Comparison of ENCODE assay signal across 16 cellular contexts in genomic region chr4:80037864-80038263, GRCh38. TPM values are rescaled to one million over a fixed set of nuclear protein-coding genes. Genes with fewer than 3 reads are reported as not detected.
DNase-seq lines count a peak whose midpoint lies in the region; ATAC-seq and TF ChIP-seq lines count a peak whose summit lies in the region.
"Had no signal": no experiment of that assay in that cellular context is flagged by ENCODE, and none has a peak within 500 bp of the region (broad histone marks: within the 10 kb centered on the region; RNA-seq: fewer than 3 reads in every experiment).

No MANE protein-coding gene starts in this region.

- TF ChIP-seq EP300 in transverse colon (IDR thresholded peaks at IDR 0.05; ENCODE audit: low read depth) = no peak

- no peak for TF ChIP-seq POLR2A in heart left ventricle (IDR thresholded peaks at IDR 0.05)
- no peak for TF ChIP-seq POLR2A in transverse colon (IDR thresholded peaks at IDR 0.05)

- H3K4me3 ChIP-seq in heart left ventricle = no peak overlapping the region
- H3K4me3 ChIP-seq in colonic mucosa = no peak overlapping the region
- H3K4me3 ChIP-seq in muscle layer of duodenum (ENCODE audit: low read depth in 1 of 2, low read length in 2 of 2) = no peak overlapping the region
- no peak overlapping the region for H3K4me3 ChIP-seq in transverse colon
- H3K4me3 ChIP-seq: GM12878 had no signal

- TF ChIP-seq CTCF in heart left ventricle (IDR thresholded peaks at IDR 0.05) (no peak), colonic mucosa (IDR thresholded peaks at IDR 0.05) (no peak), transverse colon (IDR thresholded peaks at IDR 0.05) (no peak), GM20000 (IDR thresholded peaks at IDR 0.05; ENCODE audit: extremely low read depth, missing control alignments) (no peak)

- H3K27me3 ChIP-seq in heart left ventricle = no peaks in the 10 kb centered on the region
- no peaks in the 10 kb centered on the region for H3K27me3 ChIP-seq in colonic mucosa
- H3K27me3 ChIP-seq in muscle layer of duodenum (ENCODE audit: low read depth, low read length) = no peaks in the 10 kb centered on the region
- H3K27me3 ChIP-seq in transverse colon = no peaks in the 10 kb centered on the region

- no peak overlapping the region for H3K9ac ChIP-seq in colonic mucosa (ENCODE audit: low read depth in 2 of 2, low read length in 2 of 2)

- 90 to 98% (median 95%) methylated on average over 1 of the region's 1 CpG for WGBS in heart left ventricle, 4 donors
- WGBS in transverse colon (ENCODE audit: low coverage in 1 of 2), 2 donors = 92 to 93% methylated on average over 1 of the region's 1 CpG

- peaks cover 0 to 35% (median 24%) of the 10 kb centered on the region in 12 donors for H3K4me1 ChIP-seq in heart left ventricle
- peaks cover 6% of the 10 kb centered on the region for H3K4me1 ChIP-seq in colonic mucosa
- peaks cover 6 to 45% of the 10 kb centered on the region in 2 donors for H3K4me1 ChIP-seq in muscle layer of duodenum (ENCODE audit: control insufficient read depth in 1 of 2, insufficient read depth in 2 of 2, low read length in 2 of 2)
- H3K4me1 ChIP-seq in transverse colon = peaks cover 29 to 52% (median 41%) of the 10 kb centered on the region in 4 donors

- H3K36me3 ChIP-seq in heart left ventricle = peaks cover 0 to 24% (median 0%) of the 10 kb centered on the region in 9 donors
- no peaks in the 10 kb centered on the region for H3K36me3 ChIP-seq in colonic mucosa
- no peaks in the 10 kb centered on the region for H3K36me3 ChIP-seq in muscle layer of duodenum (ENCODE audit: control insufficient read depth in 1 of 2, insufficient read depth in 2 of 2, low read length in 2 of 2)
- peaks cover 0 to 14% (median 4%) of the 10 kb centered on the region in 4 donors for H3K36me3 ChIP-seq in transverse colon

- DNase-seq in heart left ventricle (no peak), Right ventricle myocardium superior (no peak), colonic mucosa (no peak), transverse colon (no peak), NCI-H69 (lab: John Stamatoyannopoulos, UW) (no peak), GM20000 (ENCODE audit: low spot score) (no peak)
- DNase-seq: activated CD4-positive, alpha-beta T cell treated with anti-CD3 and anti-CD28 coated beads for 36 hours; cortex of kidney; H9; MV-4-11; NCI-H2107; NCI-H82; small intestine had no signal

- intact Hi-C loops in heart left ventricle (cut with DNase I) = loop anchor here in 3 of 10 donors (5.0 kb wide), 1 partner anchor 34 kb away; the partner anchor contains the start of gene ANTXR2 (in 3 of the 3)
- intact Hi-C loops in Right ventricle myocardium superior (cut with DNase I) = loop anchor here (2.0 kb wide), 1 partner anchor 35 kb away; the partner anchor contains the start of gene ANTXR2
- intact Hi-C loops in colonic mucosa (cut with DNase I) = no loop called here
- intact Hi-C loops in transverse colon (cut with DNase I; ENCODE audit: low total_unique reads) = no loop called here

- ATAC-seq in heart left ventricle (no peak), Right ventricle myocardium superior (ENCODE audit: poor library complexity) (no peak), HG03378 (IDR thresholded peaks at IDR 0.05; ENCODE audit: unreplicated experiment) (no peak)
- ATAC-seq: activated CD4-positive, alpha-beta T cell treated with anti-CD3 and anti-CD28 coated beads for 36 hours; GM12878 had no signal

- in situ Hi-C loops in transverse colon (cut with MboI; ENCODE audit: low pct_ligation_motif_present in 1 of 4, low pct_unique_long_range_greater_than_20kb in 1 of 4, low sequenced_read_pairs in 3 of 4) = no loop called here

- H3K27ac ChIP-seq in heart left ventricle = peak overlapping the region in 10 of 12 donors; percentile 64 to 96 (median 80)
- H3K27ac ChIP-seq in colonic mucosa = peak overlapping the region; percentile 55
- peak overlapping the region; percentile 48 for H3K27ac ChIP-seq in muscle layer of duodenum (ENCODE audit: low read length)
- H3K27ac ChIP-seq in transverse colon = peak overlapping the region; percentile 84 to 87 (median 86)

- H3K9me3 ChIP-seq in heart left ventricle = no peaks in the 10 kb centered on the region
- H3K9me3 ChIP-seq in colonic mucosa = no peaks in the 10 kb centered on the region
- H3K9me3 ChIP-seq in muscle layer of duodenum (ENCODE audit: control insufficient read depth in 1 of 2, low read length in 2 of 2) = no peaks in the 10 kb centered on the region
- H3K9me3 ChIP-seq in transverse colon = no peaks in the 10 kb centered on the region

RNA-seq across cellular contexts. Expression of gene ANTXR2, which starts 35.2 kb away (rescaled TPM):
- total RNA-seq in heart left ventricle (10 to 100 TPM; 33.3 to 76.7 (median 48.7) TPM), Right ventricle myocardium superior (49.7 TPM), colonic mucosa (100 to 1,000 TPM in 1 of 2 donors, 10 to 100 TPM in 1; 47.4 to 121 TPM), transverse colon (10 to 100 TPM; 46.8 to 89.8 (median 76.0) TPM)
- polyA plus RNA-seq in heart left ventricle = 10 to 100 TPM in 1 of 2 donors, 1 to 10 TPM in 1; 7.0 to 18.0 TPM
